1 cellular context compared by ENCODE assay signal in the genomic region with DNA sequence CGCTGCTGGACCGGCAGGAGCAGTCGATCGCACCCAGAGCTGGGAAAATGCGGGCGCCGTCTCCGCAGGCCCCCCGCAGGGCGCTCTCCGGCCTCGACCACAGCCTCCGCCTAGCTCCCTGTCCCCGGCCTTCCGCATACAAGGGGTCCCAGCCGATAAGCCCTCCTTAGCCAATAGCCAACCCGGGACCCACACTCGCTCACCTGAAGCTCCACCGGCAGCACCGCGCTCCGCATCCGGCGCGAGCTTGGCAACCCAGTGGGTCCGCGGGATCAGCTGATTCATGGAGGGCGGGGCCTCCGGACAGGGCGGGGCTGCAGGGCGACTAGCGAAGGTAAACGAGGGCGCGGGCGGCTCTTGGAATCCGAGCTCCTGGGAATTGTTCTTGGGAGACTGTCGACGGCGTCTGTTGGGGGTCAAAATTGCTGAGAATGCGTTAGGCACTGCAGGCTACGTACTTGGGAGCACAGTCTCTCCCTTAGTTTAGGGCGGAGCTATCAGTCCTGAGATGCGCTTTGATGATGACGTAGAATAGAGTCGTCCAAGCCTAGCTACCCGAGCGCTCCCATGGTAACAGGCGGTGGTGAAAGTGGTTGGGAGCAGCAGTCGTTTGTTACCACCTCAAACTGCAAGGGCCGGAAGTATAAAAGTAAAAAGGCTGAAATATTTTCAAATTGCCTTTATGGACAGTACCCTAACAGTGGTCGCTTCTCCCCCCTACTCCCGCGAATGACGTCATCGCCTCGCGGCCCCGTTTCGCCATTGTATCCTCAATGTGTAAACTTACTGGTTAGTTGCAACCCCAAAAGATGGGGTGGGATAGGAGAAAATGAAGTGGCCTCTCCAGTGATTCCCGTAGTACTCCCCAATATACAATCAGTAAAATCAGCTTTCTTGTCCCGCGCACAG.
TF ChIP-seq lines count a peak whose summit lies in the region.

Gene ALS2, minus strand, starts transcription at position 260 of the 909 bp plus-strand sequence. CDS start 12,048 bp downstream, outside the sequence.

TF ChIP-seq in HepG2, 621 proteins besides CTCF, POLR2A, EP300 and RAD21 (continued from another document and continues in another):
- TF ChIP-seq E2F5 (CRISPR knock-in tag; conservative IDR thresholded peaks at IDR 0.05) = no peak
- TF ChIP-seq, protein P1, sequence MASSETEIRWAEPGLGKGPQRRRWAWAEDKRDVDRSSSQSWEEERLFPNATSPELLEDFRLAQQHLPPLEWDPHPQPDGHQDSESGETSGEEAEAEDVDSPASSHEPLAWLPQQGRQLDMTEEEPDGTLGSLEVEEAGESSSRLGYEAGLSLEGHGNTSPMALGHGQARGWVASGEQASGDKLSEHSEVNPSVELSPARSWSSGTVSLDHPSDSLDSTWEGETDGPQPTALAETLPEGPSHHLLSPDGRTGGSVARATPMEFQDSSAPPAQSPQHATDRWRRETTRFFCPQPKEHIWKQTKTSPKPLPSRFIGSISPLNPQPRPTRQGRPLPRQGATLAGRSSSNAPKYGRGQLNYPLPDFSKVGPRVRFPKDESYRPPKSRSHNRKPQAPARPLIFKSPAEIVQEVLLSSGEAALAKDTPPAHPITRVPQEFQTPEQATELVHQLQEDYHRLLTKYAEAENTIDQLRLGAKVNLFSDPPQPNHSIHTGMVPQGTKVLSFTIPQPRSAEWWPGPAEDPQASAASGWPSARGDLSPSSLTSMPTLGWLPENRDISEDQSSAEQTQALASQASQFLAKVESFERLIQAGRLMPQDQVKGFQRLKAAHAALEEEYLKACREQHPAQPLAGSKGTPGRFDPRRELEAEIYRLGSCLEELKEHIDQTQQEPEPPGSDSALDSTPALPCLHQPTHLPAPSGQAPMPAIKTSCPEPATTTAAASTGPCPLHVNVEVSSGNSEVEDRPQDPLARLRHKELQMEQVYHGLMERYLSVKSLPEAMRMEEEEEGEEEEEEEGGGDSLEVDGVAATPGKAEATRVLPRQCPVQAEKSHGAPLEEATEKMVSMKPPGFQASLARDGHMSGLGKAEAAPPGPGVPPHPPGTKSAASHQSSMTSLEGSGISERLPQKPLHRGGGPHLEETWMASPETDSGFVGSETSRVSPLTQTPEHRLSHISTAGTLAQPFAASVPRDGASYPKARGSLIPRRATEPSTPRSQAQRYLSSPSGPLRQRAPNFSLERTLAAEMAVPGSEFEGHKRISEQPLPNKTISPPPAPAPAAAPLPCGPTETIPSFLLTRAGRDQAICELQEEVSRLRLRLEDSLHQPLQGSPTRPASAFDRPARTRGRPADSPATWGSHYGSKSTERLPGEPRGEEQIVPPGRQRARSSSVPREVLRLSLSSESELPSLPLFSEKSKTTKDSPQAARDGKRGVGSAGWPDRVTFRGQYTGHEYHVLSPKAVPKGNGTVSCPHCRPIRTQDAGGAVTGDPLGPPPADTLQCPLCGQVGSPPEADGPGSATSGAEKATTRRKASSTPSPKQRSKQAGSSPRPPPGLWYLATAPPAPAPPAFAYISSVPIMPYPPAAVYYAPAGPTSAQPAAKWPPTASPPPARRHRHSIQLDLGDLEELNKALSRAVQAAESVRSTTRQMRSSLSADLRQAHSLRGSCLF (CRISPR knock-in tag; IDR thresholded peaks at IDR 0.05; ENCODE audit: borderline replicate concordance) = peak; percentile 83
- no peak for TF ChIP-seq HDAC6 (IDR thresholded peaks at IDR 0.05; ENCODE audit: low read depth, low read length)
- TF ChIP-seq CEBPB (IDR thresholded peaks at IDR 0.05; ENCODE audit: borderline replicate concordance, low read depth, low read length) = no peak; the same call in 1 of the 2 replicates
- TF ChIP-seq ZNF589 (CRISPR knock-in tag; conservative IDR thresholded peaks at IDR 0.05) = no peak
- peak; percentile 90 for TF ChIP-seq TGIF2 (CRISPR knock-in tag; IDR thresholded peaks at IDR 0.05)
- TF ChIP-seq, protein P2, sequence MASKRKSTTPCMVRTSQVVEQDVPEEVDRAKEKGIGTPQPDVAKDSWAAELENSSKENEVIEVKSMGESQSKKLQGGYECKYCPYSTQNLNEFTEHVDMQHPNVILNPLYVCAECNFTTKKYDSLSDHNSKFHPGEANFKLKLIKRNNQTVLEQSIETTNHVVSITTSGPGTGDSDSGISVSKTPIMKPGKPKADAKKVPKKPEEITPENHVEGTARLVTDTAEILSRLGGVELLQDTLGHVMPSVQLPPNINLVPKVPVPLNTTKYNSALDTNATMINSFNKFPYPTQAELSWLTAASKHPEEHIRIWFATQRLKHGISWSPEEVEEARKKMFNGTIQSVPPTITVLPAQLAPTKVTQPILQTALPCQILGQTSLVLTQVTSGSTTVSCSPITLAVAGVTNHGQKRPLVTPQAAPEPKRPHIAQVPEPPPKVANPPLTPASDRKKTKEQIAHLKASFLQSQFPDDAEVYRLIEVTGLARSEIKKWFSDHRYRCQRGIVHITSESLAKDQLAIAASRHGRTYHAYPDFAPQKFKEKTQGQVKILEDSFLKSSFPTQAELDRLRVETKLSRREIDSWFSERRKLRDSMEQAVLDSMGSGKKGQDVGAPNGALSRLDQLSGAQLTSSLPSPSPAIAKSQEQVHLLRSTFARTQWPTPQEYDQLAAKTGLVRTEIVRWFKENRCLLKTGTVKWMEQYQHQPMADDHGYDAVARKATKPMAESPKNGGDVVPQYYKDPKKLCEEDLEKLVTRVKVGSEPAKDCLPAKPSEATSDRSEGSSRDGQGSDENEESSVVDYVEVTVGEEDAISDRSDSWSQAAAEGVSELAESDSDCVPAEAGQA (IDR thresholded peaks at IDR 0.05; ENCODE audit: low read depth) = peak; percentile 94
- TF ChIP-seq, protein P2 (CRISPR knock-in tag; IDR thresholded peaks at IDR 0.05; ENCODE audit: borderline replicate concordance) = 0 out of 2 replicates have a peak, but pooled peaks have one; percentile 92
- TF ChIP-seq GLI4 (CRISPR knock-in tag; IDR thresholded peaks at IDR 0.05; ENCODE audit: borderline replicate concordance) = 0 out of 2 replicates have a peak, but pooled peaks have one; percentile 24
- TF ChIP-seq KLF9 (CRISPR knock-in tag; IDR thresholded peaks at IDR 0.05; ENCODE audit: low read depth) = peak; percentile 65; the same call in 1 of the 2 replicates
- no peak for TF ChIP-seq NCOA5 (CRISPR knock-in tag; IDR thresholded peaks at IDR 0.05)
- TF ChIP-seq IRF2 (CRISPR knock-in tag; IDR thresholded peaks at IDR 0.05) = peak; percentile 89
- TF ChIP-seq SPEN (CRISPR knock-in tag; IDR thresholded peaks at IDR 0.05; ENCODE audit: low read depth) = peak; percentile 87
- TF ChIP-seq PAF1 (CRISPR knock-in tag; IDR thresholded peaks at IDR 0.05) = no peak
- peak; percentile 58; the same call in 1 of the 2 replicates for TF ChIP-seq KLF12 (CRISPR knock-in tag; IDR thresholded peaks at IDR 0.05; ENCODE audit: borderline replicate concordance)
- no peak for TF ChIP-seq ATRX (CRISPR knock-in tag; IDR thresholded peaks at IDR 0.05; ENCODE audit: borderline replicate concordance)
- TF ChIP-seq ZBTB14 (CRISPR knock-in tag; IDR thresholded peaks at IDR 0.05) = 0 out of 2 replicates have a peak, but pooled peaks have one; percentile 44
- no peak for TF ChIP-seq ZNF562 (CRISPR knock-in tag; IDR thresholded peaks at IDR 0.05; ENCODE audit: borderline replicate concordance)
- TF ChIP-seq ZNF546 (CRISPR knock-in tag; conservative IDR thresholded peaks at IDR 0.05) = peak; percentile 51; the same call in 1 of the 2 replicates
- peak; percentile 26 for TF ChIP-seq ZNF564 (CRISPR knock-in tag; IDR thresholded peaks at IDR 0.05)
- TF ChIP-seq, protein P3, sequence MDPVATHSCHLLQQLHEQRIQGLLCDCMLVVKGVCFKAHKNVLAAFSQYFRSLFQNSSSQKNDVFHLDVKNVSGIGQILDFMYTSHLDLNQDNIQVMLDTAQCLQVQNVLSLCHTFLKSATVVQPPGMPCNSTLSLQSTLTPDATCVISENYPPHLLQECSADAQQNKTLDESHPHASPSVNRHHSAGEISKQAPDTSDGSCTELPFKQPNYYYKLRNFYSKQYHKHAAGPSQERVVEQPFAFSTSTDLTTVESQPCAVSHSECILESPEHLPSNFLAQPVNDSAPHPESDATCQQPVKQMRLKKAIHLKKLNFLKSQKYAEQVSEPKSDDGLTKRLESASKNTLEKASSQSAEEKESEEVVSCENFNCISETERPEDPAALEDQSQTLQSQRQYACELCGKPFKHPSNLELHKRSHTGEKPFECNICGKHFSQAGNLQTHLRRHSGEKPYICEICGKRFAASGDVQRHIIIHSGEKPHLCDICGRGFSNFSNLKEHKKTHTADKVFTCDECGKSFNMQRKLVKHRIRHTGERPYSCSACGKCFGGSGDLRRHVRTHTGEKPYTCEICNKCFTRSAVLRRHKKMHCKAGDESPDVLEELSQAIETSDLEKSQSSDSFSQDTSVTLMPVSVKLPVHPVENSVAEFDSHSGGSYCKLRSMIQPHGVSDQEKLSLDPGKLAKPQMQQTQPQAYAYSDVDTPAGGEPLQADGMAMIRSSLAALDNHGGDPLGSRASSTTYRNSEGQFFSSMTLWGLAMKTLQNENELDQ (CRISPR knock-in tag; IDR thresholded peaks at IDR 0.05; ENCODE audit: borderline replicate concordance) = no peak
- TF ChIP-seq ZNF260 (CRISPR knock-in tag; IDR thresholded peaks at IDR 0.05; ENCODE audit: borderline replicate concordance, low read depth) = no peak
- TF ChIP-seq, protein P4, sequence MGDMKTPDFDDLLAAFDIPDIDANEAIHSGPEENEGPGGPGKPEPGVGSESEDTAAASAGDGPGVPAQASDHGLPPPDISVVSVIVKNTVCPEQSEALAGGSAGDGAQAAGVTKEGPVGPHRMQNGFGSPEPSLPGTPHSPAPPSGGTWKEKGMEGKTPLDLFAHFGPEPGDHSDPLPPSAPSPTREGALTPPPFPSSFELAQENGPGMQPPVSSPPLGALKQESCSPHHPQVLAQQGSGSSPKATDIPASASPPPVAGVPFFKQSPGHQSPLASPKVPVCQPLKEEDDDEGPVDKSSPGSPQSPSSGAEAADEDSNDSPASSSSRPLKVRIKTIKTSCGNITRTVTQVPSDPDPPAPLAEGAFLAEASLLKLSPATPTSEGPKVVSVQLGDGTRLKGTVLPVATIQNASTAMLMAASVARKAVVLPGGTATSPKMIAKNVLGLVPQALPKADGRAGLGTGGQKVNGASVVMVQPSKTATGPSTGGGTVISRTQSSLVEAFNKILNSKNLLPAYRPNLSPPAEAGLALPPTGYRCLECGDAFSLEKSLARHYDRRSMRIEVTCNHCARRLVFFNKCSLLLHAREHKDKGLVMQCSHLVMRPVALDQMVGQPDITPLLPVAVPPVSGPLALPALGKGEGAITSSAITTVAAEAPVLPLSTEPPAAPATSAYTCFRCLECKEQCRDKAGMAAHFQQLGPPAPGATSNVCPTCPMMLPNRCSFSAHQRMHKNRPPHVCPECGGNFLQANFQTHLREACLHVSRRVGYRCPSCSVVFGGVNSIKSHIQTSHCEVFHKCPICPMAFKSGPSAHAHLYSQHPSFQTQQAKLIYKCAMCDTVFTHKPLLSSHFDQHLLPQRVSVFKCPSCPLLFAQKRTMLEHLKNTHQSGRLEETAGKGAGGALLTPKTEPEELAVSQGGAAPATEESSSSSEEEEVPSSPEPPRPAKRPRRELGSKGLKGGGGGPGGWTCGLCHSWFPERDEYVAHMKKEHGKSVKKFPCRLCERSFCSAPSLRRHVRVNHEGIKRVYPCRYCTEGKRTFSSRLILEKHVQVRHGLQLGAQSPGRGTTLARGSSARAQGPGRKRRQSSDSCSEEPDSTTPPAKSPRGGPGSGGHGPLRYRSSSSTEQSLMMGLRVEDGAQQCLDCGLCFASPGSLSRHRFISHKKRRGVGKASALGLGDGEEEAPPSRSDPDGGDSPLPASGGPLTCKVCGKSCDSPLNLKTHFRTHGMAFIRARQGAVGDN (CRISPR knock-in tag; IDR thresholded peaks at IDR 0.05) = peak; percentile 92
- TF ChIP-seq, protein P5, sequence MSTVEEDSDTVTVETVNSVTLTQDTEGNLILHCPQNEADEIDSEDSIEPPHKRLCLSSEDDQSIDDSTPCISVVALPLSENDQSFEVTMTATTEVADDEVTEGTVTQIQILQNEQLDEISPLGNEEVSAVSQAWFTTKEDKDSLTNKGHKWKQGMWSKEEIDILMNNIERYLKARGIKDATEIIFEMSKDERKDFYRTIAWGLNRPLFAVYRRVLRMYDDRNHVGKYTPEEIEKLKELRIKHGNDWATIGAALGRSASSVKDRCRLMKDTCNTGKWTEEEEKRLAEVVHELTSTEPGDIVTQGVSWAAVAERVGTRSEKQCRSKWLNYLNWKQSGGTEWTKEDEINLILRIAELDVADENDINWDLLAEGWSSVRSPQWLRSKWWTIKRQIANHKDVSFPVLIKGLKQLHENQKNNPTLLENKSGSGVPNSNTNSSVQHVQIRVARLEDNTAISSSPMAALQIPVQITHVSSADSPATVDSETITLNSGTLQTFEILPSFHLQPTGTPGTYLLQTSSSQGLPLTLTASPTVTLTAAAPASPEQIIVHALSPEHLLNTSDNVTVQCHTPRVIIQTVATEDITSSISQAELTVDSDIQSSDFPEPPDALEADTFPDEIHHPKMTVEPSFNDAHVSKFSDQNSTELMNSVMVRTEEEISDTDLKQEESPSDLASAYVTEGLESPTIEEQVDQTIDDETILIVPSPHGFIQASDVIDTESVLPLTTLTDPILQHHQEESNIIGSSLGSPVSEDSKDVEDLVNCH (CRISPR knock-in tag; IDR thresholded peaks at IDR 0.05) = 0 out of 2 replicates have a peak, but pooled peaks have one; percentile 37
- TF ChIP-seq SMYD3 (CRISPR knock-in tag; IDR thresholded peaks at IDR 0.05) = 0 out of 2 replicates have a peak, but pooled peaks have one; percentile 72
- TF ChIP-seq MED8 (CRISPR knock-in tag; IDR thresholded peaks at IDR 0.05; ENCODE audit: insufficient replicate concordance) = peak; percentile 45
